Comparison of ENCODE assay signal across 1 cellular context in the genomic region with DNA sequence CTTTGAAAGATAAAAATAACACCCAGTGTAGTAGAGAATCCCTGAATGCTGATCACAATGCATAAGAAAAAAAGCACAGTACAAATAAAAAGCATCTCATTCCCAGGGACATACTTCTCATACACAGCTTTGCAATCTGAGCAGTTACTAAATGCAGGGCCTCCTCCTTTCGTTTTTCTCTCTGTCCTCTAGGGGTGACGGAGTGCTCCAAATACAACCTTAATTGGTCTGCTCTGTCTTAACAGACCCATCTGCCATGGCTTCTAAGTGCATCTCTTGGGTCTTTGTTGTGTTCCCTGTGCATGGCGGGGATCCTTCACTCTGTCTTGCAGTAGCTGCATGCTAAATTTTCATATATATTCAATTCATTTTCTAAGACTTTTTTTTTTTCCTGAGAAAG.
TF ChIP-seq lines count a peak whose summit lies in the region.

No MANE protein-coding gene starts in this region.

TF ChIP-seq in GM23338, 12 proteins besides CTCF, POLR2A, EP300 and RAD21 (continued from another document):
- TF ChIP-seq, protein P1, sequence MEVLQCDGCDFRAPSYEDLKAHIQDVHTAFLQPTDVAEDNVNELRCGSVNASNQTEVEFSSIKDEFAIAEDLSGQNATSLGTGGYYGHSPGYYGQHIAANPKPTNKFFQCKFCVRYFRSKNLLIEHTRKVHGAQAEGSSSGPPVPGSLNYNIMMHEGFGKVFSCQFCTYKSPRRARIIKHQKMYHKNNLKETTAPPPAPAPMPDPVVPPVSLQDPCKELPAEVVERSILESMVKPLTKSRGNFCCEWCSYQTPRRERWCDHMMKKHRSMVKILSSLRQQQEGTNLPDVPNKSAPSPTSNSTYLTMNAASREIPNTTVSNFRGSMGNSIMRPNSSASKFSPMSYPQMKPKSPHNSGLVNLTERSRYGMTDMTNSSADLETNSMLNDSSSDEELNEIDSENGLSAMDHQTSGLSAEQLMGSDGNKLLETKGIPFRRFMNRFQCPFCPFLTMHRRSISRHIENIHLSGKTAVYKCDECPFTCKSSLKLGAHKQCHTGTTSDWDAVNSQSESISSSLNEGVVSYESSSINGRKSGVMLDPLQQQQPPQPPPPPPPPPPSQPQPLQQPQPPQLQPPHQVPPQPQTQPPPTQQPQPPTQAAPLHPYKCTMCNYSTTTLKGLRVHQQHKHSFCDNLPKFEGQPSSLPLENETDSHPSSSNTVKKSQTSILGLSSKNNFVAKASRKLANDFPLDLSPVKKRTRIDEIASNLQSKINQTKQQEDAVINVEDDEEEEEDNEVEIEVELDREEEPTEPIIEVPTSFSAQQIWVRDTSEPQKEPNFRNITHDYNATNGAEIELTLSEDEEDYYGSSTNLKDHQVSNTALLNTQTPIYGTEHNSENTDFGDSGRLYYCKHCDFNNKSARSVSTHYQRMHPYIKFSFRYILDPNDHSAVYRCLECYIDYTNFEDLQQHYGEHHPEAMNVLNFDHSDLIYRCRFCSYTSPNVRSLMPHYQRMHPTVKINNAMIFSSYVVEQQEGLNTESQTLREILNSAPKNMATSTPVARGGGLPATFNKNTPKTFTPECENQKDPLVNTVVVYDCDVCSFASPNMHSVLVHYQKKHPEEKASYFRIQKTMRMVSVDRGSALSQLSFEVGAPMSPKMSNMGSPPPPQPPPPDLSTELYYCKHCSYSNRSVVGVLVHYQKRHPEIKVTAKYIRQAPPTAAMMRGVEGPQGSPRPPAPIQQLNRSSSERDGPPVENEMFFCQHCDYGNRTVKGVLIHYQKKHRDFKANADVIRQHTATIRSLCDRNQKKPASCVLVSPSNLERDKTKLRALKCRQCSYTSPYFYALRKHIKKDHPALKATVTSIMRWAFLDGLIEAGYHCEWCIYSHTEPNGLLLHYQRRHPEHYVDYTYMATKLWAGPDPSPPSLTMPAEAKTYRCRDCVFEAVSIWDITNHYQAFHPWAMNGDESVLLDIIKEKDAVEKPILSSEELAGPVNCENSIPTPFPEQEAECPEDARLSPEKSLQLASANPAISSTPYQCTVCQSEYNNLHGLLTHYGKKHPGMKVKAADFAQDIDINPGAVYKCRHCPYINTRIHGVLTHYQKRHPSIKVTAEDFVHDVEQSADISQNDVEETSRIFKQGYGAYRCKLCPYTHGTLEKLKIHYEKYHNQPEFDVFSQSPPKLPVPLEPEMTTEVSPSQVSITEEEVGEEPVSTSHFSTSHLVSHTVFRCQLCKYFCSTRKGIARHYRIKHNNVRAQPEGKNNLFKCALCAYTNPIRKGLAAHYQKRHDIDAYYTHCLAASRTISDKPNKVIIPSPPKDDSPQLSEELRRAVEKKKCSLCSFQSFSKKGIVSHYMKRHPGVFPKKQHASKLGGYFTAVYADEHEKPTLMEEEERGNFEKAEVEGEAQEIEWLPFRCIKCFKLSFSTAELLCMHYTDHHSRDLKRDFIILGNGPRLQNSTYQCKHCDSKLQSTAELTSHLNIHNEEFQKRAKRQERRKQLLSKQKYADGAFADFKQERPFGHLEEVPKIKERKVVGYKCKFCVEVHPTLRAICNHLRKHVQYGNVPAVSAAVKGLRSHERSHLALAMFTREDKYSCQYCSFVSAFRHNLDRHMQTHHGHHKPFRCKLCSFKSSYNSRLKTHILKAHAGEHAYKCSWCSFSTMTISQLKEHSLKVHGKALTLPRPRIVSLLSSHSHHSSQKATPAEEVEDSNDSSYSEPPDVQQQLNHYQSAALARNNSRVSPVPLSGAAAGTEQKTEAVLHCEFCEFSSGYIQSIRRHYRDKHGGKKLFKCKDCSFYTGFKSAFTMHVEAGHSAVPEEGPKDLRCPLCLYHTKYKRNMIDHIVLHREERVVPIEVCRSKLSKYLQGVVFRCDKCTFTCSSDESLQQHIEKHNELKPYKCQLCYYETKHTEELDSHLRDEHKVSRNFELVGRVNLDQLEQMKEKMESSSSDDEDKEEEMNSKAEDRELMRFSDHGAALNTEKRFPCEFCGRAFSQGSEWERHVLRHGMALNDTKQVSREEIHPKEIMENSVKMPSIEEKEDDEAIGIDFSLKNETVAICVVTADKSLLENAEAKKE (CRISPR knock-in tag; IDR thresholded peaks at IDR 0.05): no peak
- TF ChIP-seq ZNF331 (CRISPR knock-in tag; IDR thresholded peaks at IDR 0.05; ENCODE audit: low read depth) (no peak), ZNF114 (CRISPR knock-in tag; IDR thresholded peaks at IDR 0.05) (no peak)
